23 cellular contexts compared by ENCODE assay signal in genomic region chr2:139791330-139791729, GRCh38.
"Had no signal": no experiment of that assay in that cellular context is flagged by ENCODE, and none has a peak within 500 bp of the region (broad histone marks: within the 10 kb centered on the region; RNA-seq: fewer than 3 reads in every experiment).

No MANE protein-coding gene starts in this region.

- H3K27ac ChIP-seq: foreskin keratinocyte, hepatocyte, left ventricle myocardium inferior, lower lobe of right lung, right atrium auricular region, sigmoid colon, skin epidermis, testis, tibial nerve had no signal

- H3K36me3 ChIP-seq: left ventricle myocardium inferior, lower lobe of right lung, right atrium auricular region, sigmoid colon, tibial nerve had no signal

- H3K9me3 ChIP-seq: left ventricle myocardium inferior, lower lobe of right lung, right atrium auricular region, sigmoid colon, testis, tibial nerve had no signal

- H3K4me1 Mint-ChIP-seq: endodermal cell; memory B cell; natural killer cell; stimulated activated naive B cell treated with anti-CD40 and anti-IgM and Interleukin-4, amounts not matched to agents 10 μg/mL and 1 μg/mL and 100 μg/mL, for 72 hours; stimulated activated naive CD8-positive, alpha-beta T cell treated with anti-CD3 and anti-CD28 coated beads, Interleukin-15, amount 100 ng/mL, for 72 hours had no signal

- H3K27me3 Mint-ChIP-seq: memory B cell; stimulated activated naive B cell treated with anti-CD40 and anti-IgM and Interleukin-4, amounts not matched to agents 10 μg/mL and 1 μg/mL and 100 μg/mL, for 72 hours; stimulated activated naive CD8-positive, alpha-beta T cell treated with anti-CD3 and anti-CD28 coated beads, Interleukin-15, amount 100 ng/mL, for 72 hours had no signal

- H3K4me2 ChIP-seq: hepatocyte had no signal

- H3K4me3 ChIP-seq: hepatocyte, left ventricle myocardium inferior, lower lobe of right lung, right atrium auricular region, sigmoid colon, skin epidermis, testis, tibial nerve had no signal

- H3K9me3 Mint-ChIP-seq: endodermal cell, neural crest cell had no signal

- H3K36me3 Mint-ChIP-seq: memory B cell; mesothelial cell of epicardium; natural killer cell; stimulated activated naive B cell treated with anti-CD40 and anti-IgM and Interleukin-4, amounts not matched to agents 10 μg/mL and 1 μg/mL and 100 μg/mL, for 72 hours had no signal

- H3K79me2 ChIP-seq: hepatocyte had no signal

- DNase-seq: effector CD4-positive, alpha-beta T cell; endodermal cell; head of caudate nucleus; kidney; left cardiac atrium; left ventricle myocardium inferior; lower lobe of right lung; natural killer cell; posterior cingulate gyrus; sigmoid colon; stimulated activated CD4-positive, alpha-beta T cell treated with anti-CD3 and anti-CD28 coated beads, Interleukin-2, amount 100 ng/mL, for 24 hours; stimulated activated CD4-positive, alpha-beta T cell treated with anti-CD3 and anti-CD28 coated beads, Interleukin-4, amount 100 ng/mL, for 4 hours; stimulated activated naive B cell treated with anti-CD40 and anti-IgM and Interleukin-4, amounts not matched to agents 10 μg/mL and 1 μg/mL and 100 μg/mL, for 72 hours; stimulated activated naive CD8-positive, alpha-beta T cell treated with anti-CD3 and anti-CD28 coated beads, Interleukin-15, amount 100 ng/mL, for 72 hours; testis had no signal

- H3K27ac Mint-ChIP-seq: endodermal cell; memory B cell; mesothelial cell of epicardium; natural killer cell; stimulated activated naive B cell treated with anti-CD40 and anti-IgM and Interleukin-4, amounts not matched to agents 10 μg/mL and 1 μg/mL and 100 μg/mL, for 72 hours; stimulated activated naive CD8-positive, alpha-beta T cell treated with anti-CD3 and anti-CD28 coated beads, Interleukin-15, amount 100 ng/mL, for 72 hours had no signal

- H3K4me1 ChIP-seq: foreskin keratinocyte, left ventricle myocardium inferior, lower lobe of right lung, right atrium auricular region, sigmoid colon, testis had no signal

- H2AFZ ChIP-seq: hepatocyte had no signal

- H3K27me3 ChIP-seq: foreskin keratinocyte, hepatocyte, right atrium auricular region, sigmoid colon, testis, tibial nerve had no signal

- H3K4me3 Mint-ChIP-seq: endodermal cell; memory B cell; mesothelial cell of epicardium; natural killer cell; neural crest cell; stimulated activated naive B cell treated with anti-CD40 and anti-IgM and Interleukin-4, amounts not matched to agents 10 μg/mL and 1 μg/mL and 100 μg/mL, for 72 hours; stimulated activated naive CD8-positive, alpha-beta T cell treated with anti-CD3 and anti-CD28 coated beads, Interleukin-15, amount 100 ng/mL, for 72 hours had no signal
